ENCODE assay signal across 2 cellular contexts in genomic region chr9:98971915-98972223, GRCh38.
TF ChIP-seq lines count a peak whose summit lies in the region.

No MANE protein-coding gene starts in this region.

TF ChIP-seq in HCT116, 20 proteins besides CTCF, POLR2A, EP300 and RAD21:
- TF ChIP-seq YY1 (IDR thresholded peaks at IDR 0.05; ENCODE audit: extremely low read depth, insufficient replicate concordance, low read depth, low read length) (no peak), SRF (IDR thresholded peaks at IDR 0.05; ENCODE audit: low read depth) (no peak), REST (IDR thresholded peaks at IDR 0.05; ENCODE audit: low read depth) (no peak), SP1 (IDR thresholded peaks at IDR 0.05; ENCODE audit: low read depth) (no peak), ZBTB33 (IDR thresholded peaks at IDR 0.05; ENCODE audit: extremely low read depth, insufficient replicate concordance, low read length) (no peak), CBX3 (IDR thresholded peaks at IDR 0.05; ENCODE audit: low read depth) (no peak), ZNF274 (IDR thresholded peaks at IDR 0.05; ENCODE audit: low read depth, low read length) (no peak), EZH2 (IDR thresholded peaks at IDR 0.05) (no peak), TCF7L2 (IDR thresholded peaks at IDR 0.05; ENCODE audit: borderline replicate concordance, extremely low read depth, insufficient read depth, insufficient read length) (no peak), ZFX (IDR thresholded peaks at IDR 0.05) (no peak), SIN3A (IDR thresholded peaks at IDR 0.05; ENCODE audit: low read depth) (no peak), ELF1 (IDR thresholded peaks at IDR 0.05; ENCODE audit: borderline replicate concordance, low read depth) (no peak), JUND (IDR thresholded peaks at IDR 0.05) (no peak), EGR1 (IDR thresholded peaks at IDR 0.05; ENCODE audit: low read depth) (no peak), EZH2phosphoT487 (IDR thresholded peaks at IDR 0.05; ENCODE audit: borderline replicate concordance) (no peak), ATF3 (IDR thresholded peaks at IDR 0.05) (no peak), MAX (IDR thresholded peaks at IDR 0.05) (no peak), POLR2AphosphoS5 (IDR thresholded peaks at IDR 0.05; ENCODE audit: low read depth, low read length) (no peak), FOSL1 (IDR thresholded peaks at IDR 0.05; ENCODE audit: low read depth) (no peak), CEBPB (IDR thresholded peaks at IDR 0.05; ENCODE audit: low read depth) (no peak)

TF ChIP-seq in K562, 482 proteins besides CTCF, POLR2A, EP300 and RAD21:
- TF ChIP-seq NEUROD1 (IDR thresholded peaks at IDR 0.05; ENCODE audit: borderline replicate concordance, low read depth, low read length, partially characterized antibody) (no peak), ARID2 (IDR thresholded peaks at IDR 0.05) (no peak), NFXL1 (CRISPR knock-in tag; IDR thresholded peaks at IDR 0.05) (no peak), RFX1 (IDR thresholded peaks at IDR 0.05) (no peak), ZNF12 (CRISPR knock-in tag; IDR thresholded peaks at IDR 0.05) (no peak)
TF ChIP-seq in K562: peak in this region for 0.
